1 cellular context compared by ENCODE assay signal in genomic region chr11:118623291-118623655, GRCh38.
A peak's percentile ranks its signal among the peaks of the same experiment; 100 is the strongest.
TF ChIP-seq lines count a peak whose summit lies in the region.

No MANE protein-coding gene starts in this region.

TF ChIP-seq in K562, 482 proteins besides CTCF, POLR2A, EP300 and RAD21:
- TF ChIP-seq ZNF232 (CRISPR knock-in tag; IDR thresholded peaks at IDR 0.05) (no peak), PBX2 (CRISPR knock-in tag; IDR thresholded peaks at IDR 0.05; ENCODE audit: low read depth) (no peak), PBX2 (tag; conservative IDR thresholded peaks at IDR 0.05; ENCODE audit: low read depth) (no peak), NR0B1 (IDR thresholded peaks at IDR 0.05; ENCODE audit: partially characterized antibody) (no peak), NFIX (CRISPR knock-in tag; IDR thresholded peaks at IDR 0.05; ENCODE audit: low read depth) (peak; percentile 28; the same call in 1 of the 2 replicates), NFIC (IDR thresholded peaks at IDR 0.05) (peak; percentile 94), FOXP4 (CRISPR knock-in tag; IDR thresholded peaks at IDR 0.05; ENCODE audit: borderline replicate concordance) (no peak)
